In genomic region chr3:79506751-79507150, GRCh38 we compare ENCODE assay signal across 23 cellular contexts.
"Had no signal": no experiment of that assay in that cellular context is flagged by ENCODE, and none has a peak within 500 bp of the region (broad histone marks: within the 10 kb centered on the region; RNA-seq: fewer than 3 reads in every experiment).

No MANE protein-coding gene starts in this region.

- H3K27ac ChIP-seq: colonic mucosa, esophagus squamous epithelium, gastroesophageal sphincter, parathyroid adenoma, prostate gland, stomach, thoracic aorta, transverse colon had no signal

- FAIRE-seq: kidney had no signal

- DNase-seq: colonic mucosa; dermis blood vessel endothelial cell; esophagus squamous epithelium; foreskin fibroblast; glutamatergic neuron; kidney; left cardiac atrium; left ventricle myocardium superior; mesendoderm; naive B cell; occipital lobe; retina; stimulated activated CD4-positive, alpha-beta T cell treated with anti-CD3 and anti-CD28 coated beads, Interleukin-2, amount 100 ng/mL, for 24 hours; stimulated activated CD4-positive, alpha-beta T cell treated with anti-CD3 and anti-CD28 coated beads, Interleukin-4, amount 100 ng/mL, for 4 hours; stimulated activated naive B cell treated with anti-CD40 and anti-IgM and Interleukin-4, amounts not matched to agents 10 μg/mL and 1 μg/mL and 100 μg/mL, for 72 hours; stomach; substantia nigra; transverse colon had no signal

- H3K9me3 ChIP-seq: colonic mucosa, esophagus squamous epithelium, gastroesophageal sphincter, prostate gland, thoracic aorta had no signal

- H3K79me2 ChIP-seq: parathyroid adenoma had no signal

- H3K4me3 ChIP-seq: colonic mucosa, esophagus squamous epithelium, gastroesophageal sphincter, prostate gland, stomach, thoracic aorta, transverse colon had no signal

- H3K36me3 ChIP-seq: colonic mucosa, esophagus squamous epithelium, gastroesophageal sphincter, prostate gland, stomach, thoracic aorta, transverse colon had no signal

- H3K27me3 ChIP-seq: colonic mucosa, esophagus squamous epithelium, gastroesophageal sphincter, stomach, transverse colon had no signal

- H3K4me1 ChIP-seq: colonic mucosa, esophagus squamous epithelium, gastroesophageal sphincter, parathyroid adenoma, prostate gland, stomach, transverse colon had no signal

- H2AFZ ChIP-seq: parathyroid adenoma had no signal

- ATAC-seq: gastroesophageal sphincter; left cardiac atrium; left ventricle myocardium superior; sciatic nerve; stimulated activated naive B cell treated with anti-CD40 and anti-IgM and Interleukin-4, amounts not matched to agents 10 μg/mL and 1 μg/mL and 100 μg/mL, for 72 hours had no signal
